ENCODE assay signal across 1 cellular context in genomic region chr17:66450008-66450856, GRCh38.
TF ChIP-seq lines count a peak whose summit lies in the region.

No MANE protein-coding gene starts in this region.

TF ChIP-seq in IMR-90, 13 proteins besides CTCF, POLR2A, EP300 and RAD21:
- TF ChIP-seq ELK1 (IDR thresholded peaks at IDR 0.05; ENCODE audit: borderline replicate concordance, low read depth, low read length) (no peak), CEBPB (IDR thresholded peaks at IDR 0.05; ENCODE audit: low read depth, low read length) (peak; percentile 92)
